In the genomic region with DNA sequence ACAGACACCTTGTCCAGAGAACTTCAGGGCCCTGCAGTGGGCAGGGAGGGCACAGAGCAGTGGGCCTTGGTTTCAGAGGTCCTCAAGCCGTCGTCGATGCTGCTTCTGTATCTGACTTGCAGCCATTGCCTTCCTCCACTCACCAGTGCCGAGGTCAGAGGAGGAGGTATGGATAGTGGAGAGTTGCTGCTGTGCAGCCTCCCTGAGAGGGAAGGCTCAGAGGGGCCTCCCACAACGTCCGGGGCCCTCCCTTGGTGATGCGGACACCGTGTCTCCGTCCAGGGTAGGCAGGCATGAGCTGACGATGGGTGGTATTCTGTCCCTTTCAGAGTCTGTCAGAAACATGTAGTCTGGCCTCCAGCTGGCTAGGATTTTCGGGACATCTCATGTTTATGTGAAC, we compare ENCODE assay signal across 30 cellular contexts.
"Had no signal": no experiment of that assay in that cellular context is flagged by ENCODE, and none has a peak within 500 bp of the region (broad histone marks: within the 10 kb centered on the region; RNA-seq: fewer than 3 reads in every experiment).

No MANE protein-coding gene starts in this region.

- H3K9me3 ChIP-seq: ascending aorta, Peyer's patch had no signal

- H3K27me3 ChIP-seq: ascending aorta, Peyer's patch had no signal

- DNase-seq: activated B cell treated with CpG ODN at 0.5 μM for 24 hours; activated CD4-positive, alpha-beta memory T cell treated with anti-CD3 and anti-CD28 coated beads, Interleukin-2, amount 10 ng/mL, durations not matched to agents 7 days and 5 days; activated CD4-positive, alpha-beta T cell treated with anti-CD3 and anti-CD28 coated beads for 4 hours; activated CD4-positive, alpha-beta T cell treated with anti-CD3 and anti-CD28 coated beads, Interleukin-2, amount 50 U/mL, for 1 hour; activated CD4-positive, CD25-positive, alpha-beta regulatory T cell treated with anti-CD3 and anti-CD28 coated beads, Interleukin-2, amount 50 U/mL, for 72 hours; activated gamma-delta T cell; activated naive CD4-positive, alpha-beta T cell treated with Interleukin-2 at 50 U/mL for 16 hours; activated naive CD8-positive, alpha-beta T cell treated with anti-CD3 and anti-CD28 coated beads, Interleukin-2, amount 10 ng/mL, durations not matched to agents 7 days and 5 days; activated T-cell treated with anti-CD3 and anti-CD28 coated beads, Interleukin-2, amount 50 U/mL, for 24 hours; amygdala; central memory CD4-positive, alpha-beta T cell; NCI-H1092 treated with DMSO at 0.1 percent for 48 hours; NCI-H1417; NCI-H146; NCI-H187; NCI-H2029 treated with DMSO at 0.1 percent for 48 hours; NCI-H2107; NCI-H2171; NCI-H510A; NCI-H526; NCI-H748 treated with DMSO at 0.1 percent for 48 hours; NK-92 treated with Interleukin-12 subunit alpha and Interleukin-12 subunit beta, amount 100 ng/mL, for 24 hours; PC-3; Peyer's patch; RPMI8226; SW 1271; T-helper 9 cell had no signal

- H3K27ac ChIP-seq: ascending aorta, KMS-11, Peyer's patch, VCaP had no signal

- H3K4me3 ChIP-seq: ascending aorta, Peyer's patch had no signal

- H3K4me1 ChIP-seq: ascending aorta had no signal

- ATAC-seq: PC-3 had no signal
